33 cellular contexts compared by ENCODE assay signal in the genomic region with DNA sequence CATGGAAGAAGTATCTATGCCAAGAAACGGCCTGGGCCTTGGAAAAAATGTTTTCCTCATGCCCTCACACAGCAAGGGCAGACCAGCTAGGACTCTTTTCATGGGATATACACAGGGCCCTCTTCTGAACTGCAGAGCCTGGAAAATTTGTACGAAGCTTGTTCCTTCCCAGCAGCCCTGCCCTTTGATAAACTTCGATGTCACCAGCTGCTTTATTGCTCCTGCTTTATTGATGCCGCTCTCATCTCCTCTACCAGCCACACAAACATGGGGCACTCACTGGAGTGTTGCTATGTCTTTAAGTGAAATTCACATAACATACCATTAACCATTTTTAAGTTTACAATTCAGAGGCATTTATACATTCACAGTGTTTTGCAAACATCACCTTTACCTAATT.
"Had no signal": no experiment of that assay in that cellular context is flagged by ENCODE, and none has a peak within 500 bp of the region (broad histone marks: within the 10 kb centered on the region; RNA-seq: fewer than 3 reads in every experiment).

No MANE protein-coding gene starts in this region.

- H3K4me3 Mint-ChIP-seq: naive thymus-derived CD8-positive, alpha-beta T cell; natural killer cell treated with Interleukin-12 subunit alpha and Interleukin-12 subunit beta and Interleukin-15 and Interleukin-18, amount 100 ng/mL, for 72 hours; nephron progenitor cell; neural crest cell; stimulated activated memory B cell treated with anti-CD40 and anti-IgM and Interleukin-4, amounts not matched to agents 10 μg/mL and 1 μg/mL and 100 μg/mL, for 72 hours; stimulated activated naive CD8-positive, alpha-beta T cell treated with anti-CD3 and anti-CD28 coated beads, Interleukin-15, amount 100 ng/mL, for 72 hours; type B pancreatic cell had no signal

- H3K4me3 ChIP-seq: ovary, psoas muscle, right lobe of liver, sigmoid colon, smooth muscle cell, spleen, suprapubic skin, testis, tibial artery, transverse colon, upper lobe of right lung, uterus had no signal

- DNase-seq: naive thymus-derived CD8-positive, alpha-beta T cell; nephron progenitor cell; nucleus accumbens; ovary; posterior cingulate gyrus; psoas muscle; right cardiac atrium; right lobe of liver; sigmoid colon; spleen; stimulated activated CD4-positive, alpha-beta T cell treated with anti-CD3 and anti-CD28 coated beads, Interleukin-12 subunit alpha, Interleukin-12 subunit beta, amount 100 ng/mL, for 4 hours; stimulated activated CD4-positive, alpha-beta T cell treated with anti-CD3 and anti-CD28 coated beads, Interleukin-1b, Interleukin-23, amount 100 ng/mL, for 48 hours; stimulated activated CD4-positive, alpha-beta T cell treated with anti-CD3 and anti-CD28 coated beads, Interleukin-4, amount 100 ng/mL, for 1 hour; stimulated activated CD4-positive, alpha-beta T cell treated with anti-CD3 and anti-CD28 coated beads, Interleukin-4, amount 100 ng/mL, for 4 hours; stimulated activated CD8-positive, alpha-beta memory T cell treated with anti-CD3 and anti-CD28 coated beads, Interleukin-4, amount 100 ng/mL, for 48 hours; stimulated activated naive CD4-positive, alpha-beta T cell; stimulated activated naive CD8-positive, alpha-beta T cell treated with anti-CD3 and anti-CD28 coated beads, Interleukin-15, amount 100 ng/mL, for 72 hours; stimulated activated naive CD8-positive, alpha-beta T cell treated with anti-CD3 and anti-CD28 coated beads, Interleukin-15, Interleukin-2, amounts not matched to agents 100 U/mL and 50 U/mL, for 24 hours; substantia nigra; testis; tibial artery; transverse colon; upper lobe of right lung; uterus had no signal

- H3K36me3 Mint-ChIP-seq: natural killer cell treated with Interleukin-12 subunit alpha and Interleukin-12 subunit beta and Interleukin-15 and Interleukin-18, amount 100 ng/mL, for 72 hours; stimulated activated memory B cell treated with anti-CD40 and anti-IgM and Interleukin-4, amounts not matched to agents 10 μg/mL and 1 μg/mL and 100 μg/mL, for 72 hours; type B pancreatic cell had no signal

- H3K9me3 ChIP-seq: neutrophil, ovary, psoas muscle, right lobe of liver, sigmoid colon, spleen, suprapubic skin, testis, tibial artery, transverse colon, upper lobe of right lung, uterus had no signal

- H3K4me1 ChIP-seq: parathyroid adenoma, right lobe of liver, transverse colon, uterus had no signal

- H3K9me3 Mint-ChIP-seq: natural killer cell treated with Interleukin-12 subunit alpha and Interleukin-12 subunit beta and Interleukin-15 and Interleukin-18, amount 100 ng/mL, for 72 hours; nephron progenitor cell; neural crest cell; type B pancreatic cell had no signal

- H3K27me3 Mint-ChIP-seq: natural killer cell treated with Interleukin-12 subunit alpha and Interleukin-12 subunit beta and Interleukin-15 and Interleukin-18, amount 100 ng/mL, for 72 hours; progenitor cell of endocrine pancreas; stimulated activated memory B cell treated with anti-CD40 and anti-IgM and Interleukin-4, amounts not matched to agents 10 μg/mL and 1 μg/mL and 100 μg/mL, for 72 hours; stimulated activated naive CD8-positive, alpha-beta T cell treated with anti-CD3 and anti-CD28 coated beads, Interleukin-15, amount 100 ng/mL, for 72 hours; type B pancreatic cell had no signal

- H3K36me3 ChIP-seq: neutrophil, ovary, right lobe of liver, sigmoid colon, spleen, suprapubic skin, tibial artery, transverse colon, upper lobe of right lung, uterus had no signal

- ATAC-seq: naive thymus-derived CD8-positive, alpha-beta T cell; natural killer cell treated with Interleukin-12 subunit alpha and Interleukin-12 subunit beta and Interleukin-15 and Interleukin-18, amount 100 ng/mL, for 72 hours; psoas muscle; right cardiac atrium; right lobe of liver; stimulated activated memory B cell treated with anti-CD40 and anti-IgM and Interleukin-4, amounts not matched to agents 10 μg/mL and 1 μg/mL and 100 μg/mL, for 72 hours; stimulated activated naive CD8-positive, alpha-beta T cell treated with anti-CD3 and anti-CD28 coated beads, Interleukin-15, amount 100 ng/mL, for 72 hours; stimulated activated naive CD8-positive, alpha-beta T cell treated with anti-CD3 and anti-CD28 coated beads, Interleukin-15, Interleukin-2, amounts not matched to agents 100 U/mL and 50 U/mL, for 24 hours; upper lobe of right lung had no signal

- H3K27ac Mint-ChIP-seq: natural killer cell treated with Interleukin-12 subunit alpha and Interleukin-12 subunit beta and Interleukin-15 and Interleukin-18, amount 100 ng/mL, for 72 hours; nephron progenitor cell; progenitor cell of endocrine pancreas; stimulated activated memory B cell treated with anti-CD40 and anti-IgM and Interleukin-4, amounts not matched to agents 10 μg/mL and 1 μg/mL and 100 μg/mL, for 72 hours; stimulated activated naive CD8-positive, alpha-beta T cell treated with anti-CD3 and anti-CD28 coated beads, Interleukin-15, amount 100 ng/mL, for 72 hours; type B pancreatic cell had no signal

- H3K4me1 Mint-ChIP-seq: naive thymus-derived CD8-positive, alpha-beta T cell; neural crest cell; stimulated activated naive CD8-positive, alpha-beta T cell treated with anti-CD3 and anti-CD28 coated beads, Interleukin-15, amount 100 ng/mL, for 72 hours had no signal
